27 cellular contexts compared by ENCODE assay signal in genomic region chr2:167404896-167405295, GRCh38.
DNase-seq lines count a peak whose midpoint lies in the region; ATAC-seq and TF ChIP-seq lines count a peak whose summit lies in the region.
"Had no signal": no experiment of that assay in that cellular context is flagged by ENCODE, and none has a peak within 500 bp of the region (broad histone marks: within the 10 kb centered on the region; RNA-seq: fewer than 3 reads in every experiment).

No MANE protein-coding gene starts in this region.

- no peaks in the 10 kb centered on the region for H3F3A ChIP-seq in MM.1S (ENCODE audit: insufficient read depth, low read length)

- H3K4me3 ChIP-seq in HUES64 (ENCODE audit: low read length) (no peak overlapping the region), brain microvascular endothelial cell (ENCODE audit: low read depth, low read length) (no peak overlapping the region), coronary artery (no peak overlapping the region), MM.1S (ENCODE audit: low read length) (no peak overlapping the region)
- H3K4me3 ChIP-seq: adrenal gland, ovary, right atrium auricular region had no signal

- ATAC-seq in foreskin keratinocyte (peak; percentile 35), HG02852 (IDR thresholded peaks at IDR 0.05; ENCODE audit: unreplicated experiment) (no peak)
- ATAC-seq: natural killer cell, T-cell had no signal

- no peaks in the 10 kb centered on the region for H4K20me1 ChIP-seq in MM.1S (ENCODE audit: insufficient read depth, low read length)

- TF ChIP-seq CTCF in brain microvascular endothelial cell (IDR thresholded peaks at IDR 0.05; ENCODE audit: low read depth, low read length, missing control alignments) (no peak), foreskin keratinocyte (conservative IDR thresholded peaks at IDR 0.05) (no peak), coronary artery (IDR thresholded peaks at IDR 0.05) (no peak), MM.1S (IDR thresholded peaks at IDR 0.05; ENCODE audit: low read length) (no peak)

- H3K9me3 ChIP-seq in HUES64 (ENCODE audit: insufficient read depth, low read depth, low read length), result peaks cover 16% of the 10 kb centered on the region
- no peaks in the 10 kb centered on the region for H3K9me3 ChIP-seq in MM.1S (replicated peaks; ENCODE audit: insufficient read depth, low read length)
- H3K9me3 ChIP-seq: adrenal gland, Caco-2, ovary, right atrium auricular region had no signal

- no peak overlapping the region for H2AFZ ChIP-seq in MM.1S (ENCODE audit: low read length)

- H3K79me2 ChIP-seq in MM.1S (ENCODE audit: low read length), result no peaks in the 10 kb centered on the region

- intact Hi-C loops in head of caudate nucleus (cut with DNase I), result no loop called here

- WGBS in HUES64, result 98% methylated on average over 3 of the region's 3 CpGs

- in situ Hi-C loops in brain microvascular endothelial cell (cut with HindIII; ENCODE audit: low pct_ligation_motif_present, low sequenced_read_pairs), result no loop called here

- DNase-seq in A172 (ENCODE audit: low spot score) (peak; percentile 72), brain microvascular endothelial cell (peak; percentile 41), foreskin keratinocyte (peak in 1 of 2 donors; percentile 36), coronary artery (ENCODE audit: low spot score) (no peak), head of caudate nucleus (no peak), MM.1S (no peak)
- DNase-seq: 8988T; activated CD4-positive, alpha-beta T cell treated with anti-CD3 and anti-CD28 coated beads for 1 hour; activated gamma-delta T cell treated with Interleukin-2 at 50 U/mL for 16 hours; activated T-cell treated with anti-CD3 and anti-CD28 coated beads, Interleukin-2, amount 50 U/mL, for 1 hour; adrenal gland; Caco-2; effector CD4-positive, alpha-beta T cell; glutamatergic neuron; Kasumi-1; midbrain; natural killer cell; NCI-H1092 treated with DMSO at 0.1 percent for 48 hours; NCI-H2029; NCI-H345; OCI-M1; ovary; stimulated activated CD8-positive, alpha-beta memory T cell treated with anti-CD3 and anti-CD28 coated beads, Interleukin-4, amount 100 ng/mL, for 48 hours; T-cell had no signal

- peaks cover 36% of the 10 kb centered on the region for H3K4me1 ChIP-seq in HUES64 (ENCODE audit: insufficient read depth, low read length)
- H3K4me1 ChIP-seq in foreskin keratinocyte, result no peaks in the 10 kb centered on the region
- H3K4me1 ChIP-seq in MM.1S (ENCODE audit: low read length), result no peaks in the 10 kb centered on the region
- H3K4me1 ChIP-seq: adrenal gland, Caco-2, right atrium auricular region had no signal

- H3K27ac ChIP-seq in HUES64 (ENCODE audit: low read depth, low read length), result peak overlapping the region; percentile 37
- peak overlapping the region; percentile 49 for H3K27ac ChIP-seq in brain microvascular endothelial cell
- H3K27ac ChIP-seq in foreskin keratinocyte, result no peak overlapping the region
- no peak overlapping the region for H3K27ac ChIP-seq in coronary artery
- H3K27ac ChIP-seq in MM.1S (ENCODE audit: low read length), result no peak overlapping the region
- H3K27ac ChIP-seq: adrenal gland, ovary, right atrium auricular region had no signal

- no peak overlapping the region for H3K4me2 ChIP-seq in MM.1S (ENCODE audit: low read depth, low read length)

- H3K9me2 ChIP-seq in MM.1S (replicated peaks; ENCODE audit: insufficient read depth, low read length), result no peaks in the 10 kb centered on the region

- H3K27me3 ChIP-seq in HUES64 (ENCODE audit: insufficient read depth, low read length) (no peaks in the 10 kb centered on the region), brain microvascular endothelial cell (replicated peaks) (no peaks in the 10 kb centered on the region), foreskin keratinocyte (no peaks in the 10 kb centered on the region), MM.1S (replicated peaks; ENCODE audit: insufficient read depth, low read length) (no peaks in the 10 kb centered on the region)
- H3K27me3 ChIP-seq: adrenal gland, ovary, right atrium auricular region had no signal

- peaks cover 3% of the 10 kb centered on the region; the same call in 1 of the 2 replicates for H3K36me3 ChIP-seq in HUES64 (ENCODE audit: insufficient read depth, low read length)
- no peaks in the 10 kb centered on the region for H3K36me3 ChIP-seq in brain microvascular endothelial cell (replicated peaks)
- no peaks in the 10 kb centered on the region for H3K36me3 ChIP-seq in MM.1S (replicated peaks; ENCODE audit: insufficient read depth, low read length)
- H3K36me3 ChIP-seq: adrenal gland, ovary, right atrium auricular region had no signal

- H3K9ac ChIP-seq in HUES64 (ENCODE audit: low read depth, low read length) (no peak overlapping the region), MM.1S (ENCODE audit: low read length) (no peak overlapping the region)

Comparison
In these comparisons a context has a peak if more than half of its experiments do, and no peak if none do; other contexts are left out.
1. DNase-seq: peak in A172 (single experiment) and brain microvascular endothelial cell (single experiment); none in coronary artery (single experiment), head of caudate nucleus (0 of 42) and MM.1S (single experiment).
2. H3K27ac ChIP-seq: peak in HUES64 (single experiment) and brain microvascular endothelial cell (single experiment); none in foreskin keratinocyte (single experiment), coronary artery (0 of 2) and MM.1S (single experiment).